In genomic region chr3:57952651-57953050, GRCh38 we compare ENCODE assay signal across 1 cellular context.
TF ChIP-seq lines count a peak whose summit lies in the region.

No MANE protein-coding gene starts in this region.

TF ChIP-seq in HepG2, 621 proteins besides CTCF, POLR2A, EP300 and RAD21:
- TF ChIP-seq ZNF629 (CRISPR knock-in tag; conservative IDR thresholded peaks at IDR 0.05) (peak; percentile 92), MAFK (conservative IDR thresholded peaks at IDR 0.05 in 1 of 2, IDR thresholded peaks at IDR 0.05 in 1 of 2; ENCODE audit: low read length in 2 of 2) (no peak), PHF20 (CRISPR knock-in tag; IDR thresholded peaks at IDR 0.05) (no peak), ZNF17 (CRISPR knock-in tag; IDR thresholded peaks at IDR 0.05) (no peak)
